Comparison of ENCODE assay signal across 4 cellular contexts in genomic region chr17:29339016-29339415, GRCh38. TPM values are rescaled to one million over a fixed set of nuclear protein-coding genes. Genes with fewer than 3 reads are reported as not detected.
DNase-seq lines count a peak whose midpoint lies in the region; FAIRE-seq and TF ChIP-seq lines count a peak whose summit lies in the region.
"Not testable (repeated sequence)": the region's sequence is repeated elsewhere in the genome, so short reads cannot be mapped to it uniquely, and the experiment has no call there.

No MANE protein-coding gene starts in this region.

- not testable (repeated sequence) for H3K27ac Mint-ChIP-seq in osteocyte (ENCODE audit: unreplicated experiment)

- not testable (repeated sequence) for H3K18ac ChIP-seq in trophoblast cell (ENCODE audit: low read length)

- H3K79me2 ChIP-seq in trophoblast cell (ENCODE audit: control insufficient read depth, insufficient read depth, low read length, poor library complexity) = not testable (repeated sequence)

- not testable (repeated sequence) for H2BK5ac ChIP-seq in trophoblast cell (ENCODE audit: low read depth, low read length, poor library complexity)

- not testable (repeated sequence) for H3K27ac ChIP-seq in kidney (ENCODE audit: low read depth in 2 of 2, low read length in 2 of 2); trophoblast cell (ENCODE audit: low read depth, low read length)

- not testable (repeated sequence) for FAIRE-seq in kidney (lab: Jason Lieb, UNC)

- not testable (repeated sequence) for H3K4ac ChIP-seq in trophoblast cell (ENCODE audit: low read depth, low read length)

- H3K36me3 ChIP-seq in kidney (ENCODE audit: control insufficient read depth in 1 of 2, insufficient read depth in 2 of 2, low read length in 2 of 2); trophoblast cell (ENCODE audit: control insufficient read depth in 1 of 2, insufficient read depth in 2 of 2, low read length in 2 of 2): not testable (repeated sequence)

- H3K4me2 ChIP-seq in trophoblast cell (ENCODE audit: low read length) = not testable (repeated sequence)

- H3K9me3 Mint-ChIP-seq in osteocyte (ENCODE audit: unreplicated experiment) = not testable (repeated sequence)

- not testable (repeated sequence) for H3K4me3 ChIP-seq in kidney (ENCODE audit: low read length in 2 of 2); trophoblast cell (ENCODE audit: low read depth, low read length)

- not testable (repeated sequence) for H3K14ac ChIP-seq in trophoblast cell (ENCODE audit: low read length)

- not testable (repeated sequence) for H3K27me3 ChIP-seq in trophoblast cell (ENCODE audit: insufficient read depth, low read length)

- H4K12ac ChIP-seq in trophoblast cell (ENCODE audit: low read depth, low read length) = not testable (repeated sequence)

- not testable (repeated sequence) for H4K91ac ChIP-seq in trophoblast cell (ENCODE audit: low read depth, low read length)

- H2BK12ac ChIP-seq in trophoblast cell (ENCODE audit: low read length) = not testable (repeated sequence)

- not testable (repeated sequence) for H2BK120ac ChIP-seq in trophoblast cell (ENCODE audit: insufficient read depth, low read length, poor library complexity)

- H3K9me3 ChIP-seq in kidney (ENCODE audit: control insufficient read depth in 1 of 2, low read length in 2 of 2); trophoblast cell (ENCODE audit: insufficient read depth, low read depth, low read length): not testable (repeated sequence)

- H2AK5ac ChIP-seq in trophoblast cell (ENCODE audit: low read length) = not testable (repeated sequence)

- not testable (repeated sequence) for H3K4me3 Mint-ChIP-seq in osteocyte (ENCODE audit: unreplicated experiment)

- DNase-seq in kidney = peak; percentile 18
- peak; percentile 26 for DNase-seq in left kidney (ENCODE audit: low read depth, low spot score)
- DNase-seq in osteocyte (ENCODE audit: extremely low spot score, unreplicated experiment) = peak; percentile 23
- DNase-seq in trophoblast cell = peak; percentile 78 to 88

- intact Hi-C loops in kidney (cut with DNase I) = not testable (repeated sequence)

- not testable (repeated sequence) for H4K8ac ChIP-seq in trophoblast cell (ENCODE audit: low read depth, low read length)

- not testable (repeated sequence) for H3K36me3 Mint-ChIP-seq in osteocyte (ENCODE audit: unreplicated experiment)

- H3K4me1 Mint-ChIP-seq in osteocyte (ENCODE audit: unreplicated experiment) = not testable (repeated sequence)

- not testable (repeated sequence) for H3K23ac ChIP-seq in trophoblast cell (ENCODE audit: low read length)

- H3K27me3 Mint-ChIP-seq in osteocyte (ENCODE audit: unreplicated experiment) = peaks cover 37% of the 10 kb centered on the region

- H3K4me1 ChIP-seq in kidney (ENCODE audit: control insufficient read depth in 1 of 2, insufficient read depth in 1 of 2, low read depth in 1 of 2, low read length in 2 of 2); trophoblast cell (ENCODE audit: control insufficient read depth in 1 of 2, insufficient read depth in 2 of 2, low read length in 2 of 2): not testable (repeated sequence)

- no CpG with 5 or more reads among the region's 9 CpGs for WGBS in trophoblast cell (ENCODE audit: extremely low coverage, insufficient coverage, insufficient read length)

- not testable (repeated sequence) for H3K9ac ChIP-seq in kidney (ENCODE audit: low read length in 2 of 2); trophoblast cell (ENCODE audit: low read length)

- not testable (repeated sequence) for H3K79me1 ChIP-seq in trophoblast cell (ENCODE audit: low read length)

- not testable (repeated sequence) for TF ChIP-seq CTCF in kidney (IDR thresholded peaks at IDR 0.05; ENCODE audit: borderline replicate concordance, extremely low read depth, insufficient read depth); osteocyte (IDR thresholded peaks at IDR 0.05)

- not testable (repeated sequence) for H2AFZ ChIP-seq in trophoblast cell (ENCODE audit: insufficient read depth, low read length, poor library complexity)

RNA-seq across cellular contexts. Expression of gene NUFIP2, which starts 45.1 kb away (rescaled TPM):
- 52.3 TPM for total RNA-seq in kidney
- polyA plus RNA-seq in kidney (ENCODE audit: insufficient read depth, low read depth, low replicate concordance) = 7.6 TPM
- 46.8 and 48.0 TPM in 2 replicates for total RNA-seq in osteocyte
- 107 and 111 TPM in 2 replicates for polyA plus RNA-seq in trophoblast cell (2013)

RNA-seq across cellular contexts. Expression of gene TAOK1, which starts 51.1 kb away (rescaled TPM):
- 74.9 TPM for total RNA-seq in kidney
- 5.0 TPM for polyA plus RNA-seq in kidney (ENCODE audit: insufficient read depth, low read depth, low replicate concordance)
- total RNA-seq in osteocyte = 79.7 and 81.1 TPM in 2 replicates
- polyA plus RNA-seq in trophoblast cell (2013) = 24.7 and 29.0 TPM in 2 replicates

Comparison
In these comparisons a context has a peak if more than half of its experiments do, and no peak if none do; other contexts are left out.
1. DNase-seq: peak in every context shown above with its lines; median percentile 83 in trophoblast cell; 26 in left kidney; 23 in osteocyte; 18 in kidney.